Comparison of ENCODE assay signal across 21 cellular contexts in genomic region chr17:58529275-58529674, GRCh38. TPM values are rescaled to one million over a fixed set of nuclear protein-coding genes. Genes with fewer than 3 reads are reported as not detected.
A peak's percentile ranks its signal among the peaks of the same experiment; 100 is the strongest.
DNase-seq lines count a peak whose midpoint lies in the region; ATAC-seq, FAIRE-seq and TF ChIP-seq lines count a peak whose summit lies in the region.
"Had no signal": no experiment of that assay in that cellular context is flagged by ENCODE, and none has a peak within 500 bp of the region (broad histone marks: within the 10 kb centered on the region; RNA-seq: fewer than 3 reads in every experiment).

No MANE protein-coding gene starts in this region.

- peaks cover 41% of the 10 kb centered on the region for H3K4me1 ChIP-seq in astrocyte (ENCODE audit: insufficient read depth, low read length)
- H3K4me1 ChIP-seq in CD8-positive, alpha-beta T cell (ENCODE audit: insufficient read depth, low read length), result peaks cover 12% of the 10 kb centered on the region

- H3K4me2 ChIP-seq in astrocyte (ENCODE audit: low read length), result no peak overlapping the region
- H3K4me2 ChIP-seq: SK-N-SH had no signal

- POLR2A ChIA-PET in CD8-positive, alpha-beta T cell (lab: Charles Lee), result no interaction called here

- H3K9me3 ChIP-seq in astrocyte (ENCODE audit: insufficient read depth, low read depth, low read length), result no peaks in the 10 kb centered on the region
- H3K9me3 ChIP-seq in CD8-positive, alpha-beta T cell (ENCODE audit: low read length), result no peaks in the 10 kb centered on the region
- H3K9me3 ChIP-seq: SK-N-SH, thyroid gland had no signal

- peaks cover 23% of the 10 kb centered on the region for H3K27me3 Mint-ChIP-seq in HFFc6 (ENCODE audit: insufficient read depth)
- H3K27me3 Mint-ChIP-seq in astrocyte (ENCODE audit: low read depth, unreplicated experiment), result peaks cover 38% of the 10 kb centered on the region
- H3K27me3 Mint-ChIP-seq in CD8-positive, alpha-beta T cell (ENCODE audit: low read depth), result peaks cover 22% of the 10 kb centered on the region

- DNase-seq in HFFc6, result no peak
- no peak for DNase-seq in astrocyte (ENCODE audit: low read depth)
- DNase-seq in inferior parietal cortex (ENCODE audit: extremely low spot score), result peak; percentile 63
- peak; percentile 48 to 96 (median 73) for DNase-seq in posterior cingulate gyrus
- no peak for DNase-seq in CD8-positive, alpha-beta T cell
- DNase-seq: activated CD4-positive, alpha-beta T cell treated with anti-CD3 and anti-CD28 coated beads for 48 hours; activated naive CD4-positive, alpha-beta T cell treated with anti-CD3 and anti-CD28 coated beads, Interleukin-2, amount 50 U/mL, for 16 hours; central memory CD4-positive, alpha-beta T cell; foreskin fibroblast; NCI-H1105; NCI-H526 treated with DMSO at 0.1 percent for 48 hours; PC-3; SK-N-SH; stimulated activated CD4-positive, alpha-beta T cell treated with anti-CD3 and anti-CD28 coated beads, Interleukin-2, amount 100 ng/mL, for 48 hours; thyroid gland had no signal

- H3K4me1 Mint-ChIP-seq in HFFc6 (ENCODE audit: low read depth), result peaks cover 15% of the 10 kb centered on the region
- peaks cover 35% of the 10 kb centered on the region for H3K4me1 Mint-ChIP-seq in astrocyte (ENCODE audit: low read depth, unreplicated experiment)
- peaks cover 5% of the 10 kb centered on the region for H3K4me1 Mint-ChIP-seq in CD8-positive, alpha-beta T cell (ENCODE audit: low read depth)

- no peak overlapping the region for H2AFZ ChIP-seq in astrocyte (ENCODE audit: low read depth, low read length)

- H4K20me1 ChIP-seq in astrocyte (ENCODE audit: insufficient read depth, low read length), result no peaks in the 10 kb centered on the region

- no peaks in the 10 kb centered on the region for H3K79me2 ChIP-seq in astrocyte (ENCODE audit: insufficient read depth, low read length)

- H3K36me3 Mint-ChIP-seq in HFFc6 (ENCODE audit: low read depth), result no peaks in the 10 kb centered on the region
- H3K36me3 Mint-ChIP-seq in astrocyte (ENCODE audit: low read depth, unreplicated experiment), result no peaks in the 10 kb centered on the region
- H3K36me3 Mint-ChIP-seq in CD8-positive, alpha-beta T cell, result no peaks in the 10 kb centered on the region

- H3K9ac ChIP-seq in astrocyte (ENCODE audit: low read length), result no peak overlapping the region
- H3K9ac ChIP-seq: SK-N-SH had no signal

- H3K9me3 Mint-ChIP-seq in HFFc6, result no peaks in the 10 kb centered on the region
- H3K9me3 Mint-ChIP-seq in astrocyte (ENCODE audit: unreplicated experiment), result peaks cover 2% of the 10 kb centered on the region
- no peaks in the 10 kb centered on the region for H3K9me3 Mint-ChIP-seq in CD8-positive, alpha-beta T cell

- H3K4me3 ChIP-seq in astrocyte (ENCODE audit: insufficient read depth, low read depth, low read length), result no peak overlapping the region
- no peak overlapping the region for H3K4me3 ChIP-seq in CD8-positive, alpha-beta T cell (ENCODE audit: low read depth, low read length)
- H3K4me3 ChIP-seq: GM12878, thyroid gland had no signal

- CTCF ChIA-PET in CD8-positive, alpha-beta T cell (lab: Charles Lee), result interaction anchor here (0.5 to 2.2 kb wide), 3 partner anchors 10 to 14 kb away, joined by 3 to 8 read pairs (median 4); no protein-coding TSS in a partner anchor

- H3K27ac Mint-ChIP-seq in HFFc6 (peak overlapping the region; percentile 29; the same call in 1 of the 2 replicates), astrocyte (ENCODE audit: unreplicated experiment) (peak overlapping the region; percentile 53)
- no peak overlapping the region for H3K27ac Mint-ChIP-seq in CD8-positive, alpha-beta T cell

- H3K27ac ChIP-seq in astrocyte (ENCODE audit: low read depth, low read length), result no peak overlapping the region
- H3K27ac ChIP-seq in CD8-positive, alpha-beta T cell (ENCODE audit: low read depth, low read length), result no peak overlapping the region

- peaks cover 12% of the 10 kb centered on the region for H3K27me3 ChIP-seq in astrocyte (ENCODE audit: insufficient read depth, low read length)
- H3K27me3 ChIP-seq in CD8-positive, alpha-beta T cell (ENCODE audit: insufficient read depth, low read length), result no peaks in the 10 kb centered on the region
- H3K27me3 ChIP-seq: thyroid gland had no signal

- no peaks in the 10 kb centered on the region for H3K36me3 ChIP-seq in astrocyte (ENCODE audit: insufficient read depth, low read length)
- no peaks in the 10 kb centered on the region for H3K36me3 ChIP-seq in CD8-positive, alpha-beta T cell (ENCODE audit: insufficient read depth, low read length)
- H3K36me3 ChIP-seq: thyroid gland had no signal

- ATAC-seq in GM18519 (IDR thresholded peaks at IDR 0.05; ENCODE audit: low FRiP score, unreplicated experiment), result no peak
- no peak for ATAC-seq in CD8-positive, alpha-beta T cell
- no peak for ATAC-seq in HG03354 (IDR thresholded peaks at IDR 0.05; ENCODE audit: poor library complexity, severe bottlenecking, unreplicated experiment)
- no peak for ATAC-seq in HG03097 (IDR thresholded peaks at IDR 0.05; ENCODE audit: low FRiP score, unreplicated experiment)
- ATAC-seq: GM12878, PC-3 had no signal

- no peak for FAIRE-seq in astrocyte (lab: Jason Lieb, UNC)
- FAIRE-seq: GM12878 had no signal

- TF ChIP-seq CTCF in HFFc6 (IDR thresholded peaks at IDR 0.05) (no peak), astrocyte (IDR thresholded peaks at IDR 0.05; ENCODE audit: insufficient read depth, low read depth, low read length) (no peak)
- no peak for TF ChIP-seq CTCF in CD8-positive, alpha-beta T cell (IDR thresholded peaks at IDR 0.05)

- intact Hi-C loops in posterior cingulate gyrus (cut with DNase I), result loop anchor here (5.0 kb wide), 1 partner anchor 48 kb away; no protein-coding TSS in a partner anchor
- intact Hi-C loops in CD8-positive, alpha-beta T cell (cut with DNase I, micrococcal nuclease), result no loop called here

- H3K4me3 Mint-ChIP-seq in HFFc6 (no peak overlapping the region), astrocyte (ENCODE audit: unreplicated experiment) (peak overlapping the region; percentile 40)
- no peak overlapping the region for H3K4me3 Mint-ChIP-seq in CD8-positive, alpha-beta T cell

RNA-seq across cellular contexts. Expression of gene MTMR4, which starts 14.8 kb away (rescaled TPM):
- total RNA-seq in HFFc6 (2021; fragmentation: NEBNext Ultra II Directional; extraction: Animal tissue kit (Norgen Biotek cat#: 25700)), result 10 to 100 TPM; 25.3 to 32.2 (median 28.2) TPM
- 13.9 and 17.6 TPM in 2 replicates for total RNA-seq in astrocyte
- total RNA-seq in CD8-positive, alpha-beta T cell, result 10 to 100 TPM; 22.1 to 27.7 TPM

RNA-seq across cellular contexts. Expression of gene HSF5, which starts 41.1 kb away (rescaled TPM):
- total RNA-seq in HFFc6 (2021; fragmentation: NEBNext Ultra II Directional; extraction: Animal tissue kit (Norgen Biotek cat#: 25700)), result not detected
- total RNA-seq in astrocyte, result not detected in 2 replicates
- total RNA-seq in CD8-positive, alpha-beta T cell, result 1 to 10 TPM; 1.1 to 1.6 TPM
- total RNA-seq: HT1080, LHCN-M2, PC-3 had no signal

Comparison
In these comparisons a context has a peak if more than half of its experiments do, and no peak if none do; other contexts are left out.
1. DNase-seq: peak in inferior parietal cortex (single experiment) and posterior cingulate gyrus (10 of 10); none in HFFc6 (single experiment), astrocyte (single experiment) and CD8-positive, alpha-beta T cell (0 of 7).